ENCODE assay signal across 8 cellular contexts in the genomic region with DNA sequence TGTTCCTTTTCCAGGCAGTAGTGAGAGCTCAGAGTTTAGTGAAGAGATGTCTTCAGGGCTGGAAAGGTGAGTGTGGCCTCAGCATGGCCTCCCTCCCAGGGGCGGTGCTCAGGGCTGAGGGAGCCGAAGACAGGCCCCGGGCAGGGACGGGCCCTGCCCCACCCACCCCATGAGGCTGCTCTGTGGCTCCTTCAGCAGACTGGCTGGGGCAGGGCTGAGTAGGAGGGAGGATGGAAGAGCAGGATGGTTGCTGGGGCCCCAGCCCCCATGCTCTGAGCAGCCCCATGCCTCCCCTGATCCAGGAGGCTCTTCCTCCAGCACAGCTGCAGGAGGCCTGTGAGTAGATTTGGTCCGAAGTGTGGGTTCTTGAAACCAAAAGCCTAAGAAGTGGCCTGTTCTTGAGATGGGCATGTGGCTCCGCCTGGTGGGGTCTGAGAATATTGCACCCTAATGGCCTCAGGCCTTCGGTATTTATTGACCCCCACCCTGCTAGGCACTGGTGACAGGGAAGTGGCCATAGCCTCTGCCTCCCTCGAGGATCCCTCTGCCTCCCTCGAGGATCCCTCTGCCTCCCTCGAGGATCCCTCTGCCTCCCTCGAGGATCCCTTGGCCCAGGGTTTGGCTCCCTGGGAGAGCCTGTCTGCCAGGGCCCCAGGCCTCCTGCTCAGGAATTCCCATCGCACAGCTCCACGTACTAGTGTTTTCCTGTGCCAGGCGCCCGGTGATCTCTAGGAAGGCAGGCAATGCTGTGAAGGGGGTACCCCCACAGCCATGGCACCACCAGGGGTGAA.
DNase-seq lines count a peak whose midpoint lies in the region; ATAC-seq and TF ChIP-seq lines count a peak whose summit lies in the region.

No MANE protein-coding gene starts in this region.

- no peak overlapping the region for H3K4me3 Mint-ChIP-seq in activated CD4-positive, alpha-beta T cell treated with anti-CD3 and anti-CD28 coated beads for 36 hours

- POLR2A ChIA-PET in activated CD4-positive, alpha-beta T cell treated with anti-CD3 and anti-CD28 coated beads for 36 hours (lab: Charles Lee): no interaction called here

- 41% methylated on average over 15 of the region's 15 CpGs for WGBS in liver

- H3K27me3 ChIP-seq in BE2C (no peaks in the 10 kb centered on the region), liver (ENCODE audit: control insufficient read depth in 4 of 4, insufficient read depth in 4 of 4, low read length in 3 of 4) (no peaks in the 10 kb centered on the region)

- peaks cover 4% of the 10 kb centered on the region for H3K4me1 Mint-ChIP-seq in activated CD4-positive, alpha-beta T cell treated with anti-CD3 and anti-CD28 coated beads for 36 hours

- ATAC-seq in GM21529 (IDR thresholded peaks at IDR 0.05; ENCODE audit: unreplicated experiment): peak; percentile 63
- ATAC-seq in activated CD4-positive, alpha-beta T cell treated with anti-CD3 and anti-CD28 coated beads for 36 hours: peak; percentile 79
- ATAC-seq in GM21423 (IDR thresholded peaks at IDR 0.05; ENCODE audit: unreplicated experiment): no peak

- H3K27ac Mint-ChIP-seq in activated CD4-positive, alpha-beta T cell treated with anti-CD3 and anti-CD28 coated beads for 36 hours: no peak overlapping the region

- TF ChIP-seq RAD21 in liver (IDR thresholded peaks at IDR 0.05): peak; percentile 94 to 96

- CTCF ChIA-PET in activated CD4-positive, alpha-beta T cell treated with anti-CD3 and anti-CD28 coated beads for 36 hours (lab: Charles Lee): interaction anchor here (0.6 to 6.7 kb wide), 12 partner anchors 10 to 267 kb away, joined by 3 to 90 read pairs (median 5); no protein-coding TSS in a partner anchor

- intact Hi-C loops in activated CD4-positive, alpha-beta T cell treated with anti-CD3 and anti-CD28 coated beads for 36 hours (cut with DNase I, micrococcal nuclease): loop anchor here (1.0 kb wide), 4 partner anchors 233 to 306 kb away; no protein-coding TSS in a partner anchor

- H3K9ac ChIP-seq in liver (ENCODE audit: low read depth in 1 of 2, low read length in 2 of 2): no peak overlapping the region

- TF ChIP-seq CTCF in BE2C (IDR thresholded peaks at IDR 0.05; ENCODE audit: low read depth, low read length): peak; percentile 92
- peak; percentile 92 for TF ChIP-seq CTCF in choroid plexus epithelial cell (conservative IDR thresholded peaks at IDR 0.05; ENCODE audit: low read depth, low read length)
- peak; percentile 87 for TF ChIP-seq CTCF in liver (IDR thresholded peaks at IDR 0.05; ENCODE audit: low read depth, low read length, missing input control)

- H3K4me3 ChIP-seq in BE2C (ENCODE audit: low read depth, low read length) (no peak overlapping the region), choroid plexus epithelial cell (ENCODE audit: low read depth, low read length) (no peak overlapping the region), liver (ENCODE audit: low read depth in 1 of 3, low read length in 3 of 3) (no peak overlapping the region)

- H3K36me3 ChIP-seq in BE2C: no peaks in the 10 kb centered on the region
- no peaks in the 10 kb centered on the region for H3K36me3 ChIP-seq in liver (ENCODE audit: control insufficient read depth in 4 of 4, insufficient read depth in 3 of 4, low read depth in 1 of 4, low read length in 3 of 4)

- H3K27me3 Mint-ChIP-seq in activated CD4-positive, alpha-beta T cell treated with anti-CD3 and anti-CD28 coated beads for 36 hours: peaks cover 5% of the 10 kb centered on the region

- peak overlapping the region in 1 of 2 donors; percentile 26 for H3K27ac ChIP-seq in liver (ENCODE audit: low read depth in 1 of 2, low read length in 2 of 2)

- H3K36me3 Mint-ChIP-seq in activated CD4-positive, alpha-beta T cell treated with anti-CD3 and anti-CD28 coated beads for 36 hours (ENCODE audit: low read depth): no peaks in the 10 kb centered on the region

- H3K4me1 ChIP-seq in BE2C (peaks cover 3% of the 10 kb centered on the region; the same call in 1 of the 2 replicates), liver (ENCODE audit: control insufficient read depth in 4 of 4, insufficient read depth in 4 of 4, low read length in 3 of 4) (peaks cover 0 to 5% (median 2%) of the 10 kb centered on the region in 4 donors)

- peak; percentile 79 for DNase-seq in BE2C
- peak; percentile 53 for DNase-seq in NCI-H345 (lab: John Stamatoyannopoulos, UW)
- DNase-seq in activated CD4-positive, alpha-beta T cell treated with anti-CD3 and anti-CD28 coated beads for 36 hours: peak; percentile 87
- peak; percentile 88 for DNase-seq in choroid plexus epithelial cell (ENCODE audit: low read depth)
- peak; percentile 79 for DNase-seq in stimulated activated CD4-positive, alpha-beta T cell treated with anti-CD3 and anti-CD28 coated beads, Interleukin-4, amount 100 ng/mL, for 24 hours

- no peaks in the 10 kb centered on the region for H3K9me3 Mint-ChIP-seq in activated CD4-positive, alpha-beta T cell treated with anti-CD3 and anti-CD28 coated beads for 36 hours (ENCODE audit: low read depth)

- H3K9me3 ChIP-seq in BE2C (no peaks in the 10 kb centered on the region), liver (ENCODE audit: control insufficient read depth in 4 of 4, low read length in 3 of 4) (no peaks in the 10 kb centered on the region)

TF ChIP-seq in liver, 16 proteins besides CTCF, POLR2A, EP300 and RAD21:
- TF ChIP-seq SP1 (IDR thresholded peaks at IDR 0.05) (no peak), EGR1 (IDR thresholded peaks at IDR 0.05; ENCODE audit: low read depth in 2 of 2) (no peak), TAF1 (conservative IDR thresholded peaks at IDR 0.05) (no peak), GABPA (IDR thresholded peaks at IDR 0.05 in 1 of 2, conservative IDR thresholded peaks at IDR 0.05 in 1 of 2) (no peak), HNF4A (conservative IDR thresholded peaks at IDR 0.05) (no peak), JUND (IDR thresholded peaks at IDR 0.05) (no peak), FOXA2 (IDR thresholded peaks at IDR 0.05) (no peak), HNF4G (IDR thresholded peaks at IDR 0.05) (no peak), NR2F2 (IDR thresholded peaks at IDR 0.05) (no peak), RXRA (IDR thresholded peaks at IDR 0.05) (no peak), ATF3 (IDR thresholded peaks at IDR 0.05) (no peak)
- TF ChIP-seq, protein P1, sequence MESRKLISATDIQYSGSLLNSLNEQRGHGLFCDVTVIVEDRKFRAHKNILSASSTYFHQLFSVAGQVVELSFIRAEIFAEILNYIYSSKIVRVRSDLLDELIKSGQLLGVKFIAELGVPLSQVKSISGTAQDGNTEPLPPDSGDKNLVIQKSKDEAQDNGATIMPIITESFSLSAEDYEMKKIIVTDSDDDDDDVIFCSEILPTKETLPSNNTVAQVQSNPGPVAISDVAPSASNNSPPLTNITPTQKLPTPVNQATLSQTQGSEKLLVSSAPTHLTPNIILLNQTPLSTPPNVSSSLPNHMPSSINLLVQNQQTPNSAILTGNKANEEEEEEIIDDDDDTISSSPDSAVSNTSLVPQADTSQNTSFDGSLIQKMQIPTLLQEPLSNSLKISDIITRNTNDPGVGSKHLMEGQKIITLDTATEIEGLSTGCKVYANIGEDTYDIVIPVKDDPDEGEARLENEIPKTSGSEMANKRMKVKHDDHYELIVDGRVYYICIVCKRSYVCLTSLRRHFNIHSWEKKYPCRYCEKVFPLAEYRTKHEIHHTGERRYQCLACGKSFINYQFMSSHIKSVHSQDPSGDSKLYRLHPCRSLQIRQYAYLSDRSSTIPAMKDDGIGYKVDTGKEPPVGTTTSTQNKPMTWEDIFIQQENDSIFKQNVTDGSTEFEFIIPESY (IDR thresholded peaks at IDR 0.05): no peak
- TF ChIP-seq, protein P2, sequence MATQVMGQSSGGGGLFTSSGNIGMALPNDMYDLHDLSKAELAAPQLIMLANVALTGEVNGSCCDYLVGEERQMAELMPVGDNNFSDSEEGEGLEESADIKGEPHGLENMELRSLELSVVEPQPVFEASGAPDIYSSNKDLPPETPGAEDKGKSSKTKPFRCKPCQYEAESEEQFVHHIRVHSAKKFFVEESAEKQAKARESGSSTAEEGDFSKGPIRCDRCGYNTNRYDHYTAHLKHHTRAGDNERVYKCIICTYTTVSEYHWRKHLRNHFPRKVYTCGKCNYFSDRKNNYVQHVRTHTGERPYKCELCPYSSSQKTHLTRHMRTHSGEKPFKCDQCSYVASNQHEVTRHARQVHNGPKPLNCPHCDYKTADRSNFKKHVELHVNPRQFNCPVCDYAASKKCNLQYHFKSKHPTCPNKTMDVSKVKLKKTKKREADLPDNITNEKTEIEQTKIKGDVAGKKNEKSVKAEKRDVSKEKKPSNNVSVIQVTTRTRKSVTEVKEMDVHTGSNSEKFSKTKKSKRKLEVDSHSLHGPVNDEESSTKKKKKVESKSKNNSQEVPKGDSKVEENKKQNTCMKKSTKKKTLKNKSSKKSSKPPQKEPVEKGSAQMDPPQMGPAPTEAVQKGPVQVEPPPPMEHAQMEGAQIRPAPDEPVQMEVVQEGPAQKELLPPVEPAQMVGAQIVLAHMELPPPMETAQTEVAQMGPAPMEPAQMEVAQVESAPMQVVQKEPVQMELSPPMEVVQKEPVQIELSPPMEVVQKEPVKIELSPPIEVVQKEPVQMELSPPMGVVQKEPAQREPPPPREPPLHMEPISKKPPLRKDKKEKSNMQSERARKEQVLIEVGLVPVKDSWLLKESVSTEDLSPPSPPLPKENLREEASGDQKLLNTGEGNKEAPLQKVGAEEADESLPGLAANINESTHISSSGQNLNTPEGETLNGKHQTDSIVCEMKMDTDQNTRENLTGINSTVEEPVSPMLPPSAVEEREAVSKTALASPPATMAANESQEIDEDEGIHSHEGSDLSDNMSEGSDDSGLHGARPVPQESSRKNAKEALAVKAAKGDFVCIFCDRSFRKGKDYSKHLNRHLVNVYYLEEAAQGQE (IDR thresholded peaks at IDR 0.05): no peak
- TF ChIP-seq, protein P3, sequence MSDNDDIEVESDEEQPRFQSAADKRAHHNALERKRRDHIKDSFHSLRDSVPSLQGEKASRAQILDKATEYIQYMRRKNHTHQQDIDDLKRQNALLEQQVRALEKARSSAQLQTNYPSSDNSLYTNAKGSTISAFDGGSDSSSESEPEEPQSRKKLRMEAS (IDR thresholded peaks at IDR 0.05): no peak
